Comparison of ENCODE assay signal across 12 cellular contexts in genomic region chrX:44400588-44400987, GRCh38. TPM values are rescaled to one million over a fixed set of nuclear protein-coding genes. Genes with fewer than 3 reads are reported as not detected.
A peak's percentile ranks its signal among the peaks of the same experiment; 100 is the strongest.
DNase-seq lines count a peak whose midpoint lies in the region; ATAC-seq, FAIRE-seq and TF ChIP-seq lines count a peak whose summit lies in the region.
"Had no signal": no experiment of that assay in that cellular context is flagged by ENCODE, and none has a peak within 500 bp of the region (broad histone marks: within the 10 kb centered on the region; RNA-seq: fewer than 3 reads in every experiment).

No MANE protein-coding gene starts in this region.

- DNase-seq in activated naive CD4-positive, alpha-beta T cell treated with Interleukin-2 at 50 U/mL for 16 hours, result peak; percentile 19
- DNase-seq in activated naive CD4-positive, alpha-beta T cell treated with anti-CD3 and anti-CD28 coated beads, Interleukin-2, amount 10 ng/mL, durations not matched to agents 7 days and 5 days, result no peak
- peak; percentile 37 to 69 for DNase-seq in activated T-cell treated with anti-CD3 and anti-CD28 coated beads, Interleukin-2, amount 50 U/mL, for 72 hours
- DNase-seq in thyroid gland, result peak; percentile 4 to 16
- no peak for DNase-seq in HepG2 (ENCODE audit: low spot score)
- DNase-seq in mesenteric fat pad (ENCODE audit: low spot score), result no peak
- DNase-seq: central memory CD4-positive, alpha-beta T cell; COR-L47; KG1 had no signal

- peak; percentile 82 to 84 for ATAC-seq in activated T-cell treated with anti-CD3 and anti-CD28 coated beads, Interleukin-2, amount 50 U/mL, for 72 hours (replicated peaks in 1 of 2)
- ATAC-seq in HepG2 (no peak), GM18517 (IDR thresholded peaks at IDR 0.05; ENCODE audit: unreplicated experiment) (no peak)

- H3K36me3 ChIP-seq in thyroid gland (no peaks in the 10 kb centered on the region), HepG2 (replicated peaks in 1 of 2; ENCODE audit: control insufficient read depth in 1 of 2, insufficient read depth in 2 of 2, low read length in 2 of 2) (no peaks in the 10 kb centered on the region)

- TF ChIP-seq CTCF in thyroid gland (IDR thresholded peaks at IDR 0.05) (no peak), HepG2 (CRISPR knock-in tag; IDR thresholded peaks at IDR 0.05) (no peak)

- no peaks in the 10 kb centered on the region for H3K9me3 Mint-ChIP-seq in activated naive CD4-positive, alpha-beta T cell treated with anti-CD3 and anti-CD28 coated beads, Interleukin-2, amount 10 ng/mL, durations not matched to agents 7 days and 5 days
- no peaks in the 10 kb centered on the region for H3K9me3 Mint-ChIP-seq in activated T-cell treated with anti-CD3 and anti-CD28 coated beads, Interleukin-2, amount 50 U/mL, for 72 hours

- no TSS peak for BruUV-seq in HepG2 (replicated peaks; lab: Mats Ljungman, UMichigan)

- no peak overlapping the region for H3K27ac Mint-ChIP-seq in activated naive CD4-positive, alpha-beta T cell treated with anti-CD3 and anti-CD28 coated beads, Interleukin-2, amount 10 ng/mL, durations not matched to agents 7 days and 5 days
- no peak overlapping the region for H3K27ac Mint-ChIP-seq in activated T-cell treated with anti-CD3 and anti-CD28 coated beads, Interleukin-2, amount 50 U/mL, for 72 hours

- TF ChIP-seq POLR2A in thyroid gland (IDR thresholded peaks at IDR 0.05) (no peak), HepG2 (IDR thresholded peaks at IDR 0.05; ENCODE audit: insufficient read depth in 1 of 2, low read depth in 2 of 2, low read length in 2 of 2) (no peak)

- POLR2A ChIA-PET in HepG2 (lab: Yijun Ruan, JAX), result no interaction called here

- no peaks in the 10 kb centered on the region for H3K27me3 Mint-ChIP-seq in activated naive CD4-positive, alpha-beta T cell treated with anti-CD3 and anti-CD28 coated beads, Interleukin-2, amount 10 ng/mL, durations not matched to agents 7 days and 5 days
- H3K27me3 Mint-ChIP-seq in activated T-cell treated with anti-CD3 and anti-CD28 coated beads, Interleukin-2, amount 50 U/mL, for 72 hours (ENCODE audit: low read depth), result no peaks in the 10 kb centered on the region

- H3K4me3 ChIP-seq in thyroid gland (replicated peaks in 1 of 3), result no peak overlapping the region
- H3K4me3 ChIP-seq in HepG2 (replicated peaks in 1 of 3; ENCODE audit: insufficient read depth in 1 of 3, low read depth in 2 of 3, low read length in 3 of 3), result no peak overlapping the region
- H3K4me3 ChIP-seq: lung had no signal

- TF ChIP-seq RAD21 in HepG2 (CRISPR knock-in tag; IDR thresholded peaks at IDR 0.05), result no peak

- H3K27ac ChIP-seq in thyroid gland (no peak overlapping the region), HepG2 (ENCODE audit: extremely low read length, insufficient read depth, low read length) (no peak overlapping the region)

- H3K27me3 ChIP-seq in thyroid gland (no peaks in the 10 kb centered on the region), HepG2 (ENCODE audit: control insufficient read depth in 1 of 2, insufficient read depth in 2 of 2, low read length in 2 of 2) (no peaks in the 10 kb centered on the region)

- H3K4me1 ChIP-seq in thyroid gland, result no peaks in the 10 kb centered on the region
- H3K4me1 ChIP-seq in HepG2 (ENCODE audit: insufficient read depth, low read length), result no peaks in the 10 kb centered on the region

- no peak overlapping the region for H3K9ac ChIP-seq in HepG2 (ENCODE audit: insufficient read depth, low read depth, low read length)

- no peaks in the 10 kb centered on the region for H4K20me1 ChIP-seq in HepG2 (ENCODE audit: insufficient read depth, low read length)

- H3K36me3 Mint-ChIP-seq in activated naive CD4-positive, alpha-beta T cell treated with anti-CD3 and anti-CD28 coated beads, Interleukin-2, amount 10 ng/mL, durations not matched to agents 7 days and 5 days, result no peaks in the 10 kb centered on the region
- peaks cover 2 to 3% of the 10 kb centered on the region in 2 donors for H3K36me3 Mint-ChIP-seq in activated T-cell treated with anti-CD3 and anti-CD28 coated beads, Interleukin-2, amount 50 U/mL, for 72 hours (ENCODE audit: insufficient read depth in 2 of 2)

- no peaks in the 10 kb centered on the region for H3K79me2 ChIP-seq in HepG2 (ENCODE audit: insufficient read depth, low read length)

- intact Hi-C loops in thyroid gland (cut with DNase I) (no loop called here), HepG2 (cut with micrococcal nuclease; ENCODE audit: unreplicated experiment) (no loop called here)

- no peak overlapping the region for H2AFZ ChIP-seq in HepG2 (ENCODE audit: low read length)

- no peak for TF ChIP-seq EP300 in HepG2 (IDR thresholded peaks at IDR 0.05; ENCODE audit: low read depth in 2 of 2, low read length in 2 of 2)
- TF ChIP-seq EP300 in HepG2 (CRISPR knock-in tag; IDR thresholded peaks at IDR 0.05; ENCODE audit: borderline replicate concordance), result no peak

- no peaks in the 10 kb centered on the region for H3K9me3 ChIP-seq in thyroid gland
- no peaks in the 10 kb centered on the region for H3K9me3 ChIP-seq in HepG2 (ENCODE audit: low read length)

- CTCF ChIA-PET in activated naive CD4-positive, alpha-beta T cell treated with anti-CD3 and anti-CD28 coated beads, Interleukin-2, amount 10 ng/mL, durations not matched to agents 7 days and 5 days (lab: Charles Lee), result no interaction called here
- CTCF ChIA-PET in HepG2 (lab: Yijun Ruan, JAX; ENCODE audit: low intra/inter-chr PET ratio, low total read pairs), result no interaction called here

- FAIRE-seq in islet of Langerhans (lab: Jason Lieb, UNC) (peak; percentile 73), HepG2 (lab: Jason Lieb, UNC) (no peak)

- no peak overlapping the region for H3K4me3 Mint-ChIP-seq in activated naive CD4-positive, alpha-beta T cell treated with anti-CD3 and anti-CD28 coated beads, Interleukin-2, amount 10 ng/mL, durations not matched to agents 7 days and 5 days
- no peak overlapping the region for H3K4me3 Mint-ChIP-seq in activated T-cell treated with anti-CD3 and anti-CD28 coated beads, Interleukin-2, amount 50 U/mL, for 72 hours

- H3K4me1 Mint-ChIP-seq in activated naive CD4-positive, alpha-beta T cell treated with anti-CD3 and anti-CD28 coated beads, Interleukin-2, amount 10 ng/mL, durations not matched to agents 7 days and 5 days, result no peaks in the 10 kb centered on the region
- H3K4me1 Mint-ChIP-seq in activated T-cell treated with anti-CD3 and anti-CD28 coated beads, Interleukin-2, amount 50 U/mL, for 72 hours (ENCODE audit: low read depth), result peaks cover 14% of the 10 kb centered on the region

- in situ Hi-C loops in HepG2 (cut with HindIII; ENCODE audit: extremely low pct_ligation_motif_present, low pct_unique_long_range_greater_than_20kb), result no loop called here

- 12 to 24% methylated on average over 4 of the region's 4 CpGs for WGBS in thyroid gland, 2 donors
- WGBS in HepG2 (ENCODE audit: low lambda C conversion rate), result 2% methylated on average over 4 of the region's 4 CpGs

- H3K4me2 ChIP-seq in HepG2 (ENCODE audit: low read depth, low read length), result no peak overlapping the region

RNA-seq across cellular contexts. Expression of gene EFHC2, which starts 57.1 kb away (rescaled TPM):
- under 1 TPM; 0.53 to 0.79 TPM for total RNA-seq in activated T-cell treated with anti-CD3 and anti-CD28 coated beads, Interleukin-2, amount 50 U/mL, for 72 hours
- total RNA-seq in thyroid gland (1 to 10 TPM; 4.7 to 8.6 (median 5.9) TPM), HepG2 (2016; rRNA removed; fragmentation: Illumina TruSeq; extraction: Trizol) (not detected in 2 replicates), mesenteric fat pad (0.29 TPM)
- not detected in 2 replicates for total RNA-seq in HepG2 (2016; cell fraction: cytosol; rRNA removed; fragmentation: Illumina TruSeq; extraction: Trizol; ENCODE audit: low read depth)
- not detected in 2 replicates for total RNA-seq in HepG2 (2016; cell fraction: insoluble cytoplasmic fraction; rRNA removed; fragmentation: Illumina TruSeq; extraction: Trizol)
- total RNA-seq in HepG2 (2016; cell fraction: membrane; rRNA removed; fragmentation: Illumina TruSeq; extraction: Trizol), result not detected in 2 replicates
- total RNA-seq in HepG2 (2016; cell fraction: nucleus; rRNA removed; fragmentation: Illumina TruSeq; extraction: Trizol), result not detected in 2 replicates
- polyA plus RNA-seq in HepG2 (2011; rRNA removed), result not detected in 2 replicates
- polyA plus RNA-seq in HepG2 (2011; cell fraction: cytosol; rRNA removed), result not detected in 2 replicates
- not detected in 2 replicates for polyA plus RNA-seq in HepG2 (2011; cell fraction: nucleus; rRNA removed)
- polyA plus RNA-seq in HepG2 (2012), result not detected in 2 replicates
- polyA plus RNA-seq in HepG2 (2016; cell fraction: cytosol; fragmentation: Illumina TruSeq; extraction: Trizol; ENCODE audit: low read depth), result not detected in 2 replicates
- not detected in 2 replicates for polyA plus RNA-seq in HepG2 (2016; cell fraction: insoluble cytoplasmic fraction; fragmentation: Illumina TruSeq; extraction: Trizol; ENCODE audit: low read depth)
- polyA plus RNA-seq in HepG2 (2016; cell fraction: membrane; fragmentation: Illumina TruSeq; extraction: Trizol; ENCODE audit: low read depth), result not detected in 2 replicates
- not detected in 2 replicates for polyA plus RNA-seq in HepG2 (2016; cell fraction: nucleus; fragmentation: Illumina TruSeq; extraction: Trizol; ENCODE audit: insufficient read depth, low read depth)
- polyA minus RNA-seq in HepG2 (2011; rRNA and poly(A)+ RNA removed; ENCODE audit: low replicate concordance), result not detected in 2 replicates
- not detected in 2 replicates for polyA minus RNA-seq in HepG2 (2011; cell fraction: cytosol; rRNA and poly(A)+ RNA removed)
- not detected in 2 replicates for polyA minus RNA-seq in HepG2 (2011; cell fraction: nucleus; rRNA and poly(A)+ RNA removed)

Comparison
In these comparisons a context has a peak if more than half of its experiments do, and no peak if none do; other contexts are left out.
1. DNase-seq: peak in activated naive CD4-positive, alpha-beta T cell treated with Interleukin-2 at 50 U/mL for 16 hours (single experiment), activated T-cell treated with anti-CD3 and anti-CD28 coated beads, Interleukin-2, amount 50 U/mL, for 72 hours (2 of 2) and thyroid gland (2 of 2); none in activated naive CD4-positive, alpha-beta T cell treated with anti-CD3 and anti-CD28 coated beads, Interleukin-2, amount 10 ng/mL, durations not matched to agents 7 days and 5 days (single experiment), HepG2 (single experiment) and mesenteric fat pad (single experiment).
2. ATAC-seq: peak in activated T-cell treated with anti-CD3 and anti-CD28 coated beads, Interleukin-2, amount 50 U/mL, for 72 hours (2 of 2); none in HepG2 (single experiment) and GM18517 (single experiment).